Comparison of ENCODE assay signal across 16 cellular contexts in genomic region chr17:78640700-78641099, GRCh38.
DNase-seq lines count a peak whose midpoint lies in the region; ATAC-seq and TF ChIP-seq lines count a peak whose summit lies in the region.
"Had no signal": no experiment of that assay in that cellular context is flagged by ENCODE, and none has a peak within 500 bp of the region (broad histone marks: within the 10 kb centered on the region; RNA-seq: fewer than 3 reads in every experiment).

No MANE protein-coding gene starts in this region.

- intact Hi-C loops in posterior vena cava (cut with DNase I), result no loop called here

- H3K27me3 Mint-ChIP-seq in WTC11 (ENCODE audit: low read depth), result no peaks in the 10 kb centered on the region
- H3K27me3 Mint-ChIP-seq: CD4-positive, alpha-beta T cell had no signal

- H3K4me3 ChIP-seq in HEK293 (ENCODE audit: low read depth, low read length) (no peak overlapping the region), brain microvascular endothelial cell (ENCODE audit: low read depth, low read length) (no peak overlapping the region)

- no peak for ATAC-seq in WTC11

- H3K27ac Mint-ChIP-seq in WTC11, result no peak overlapping the region
- H3K27ac Mint-ChIP-seq: CD4-positive, alpha-beta T cell had no signal

- DNase-seq in WTC11 (ENCODE audit: low spot score) (no peak), posterior vena cava (ENCODE audit: low spot score) (peak; percentile 13), NCI-H524 treated with DMSO at 0.1 percent for 48 hours (lab: John Stamatoyannopoulos, UW) (no peak), brain microvascular endothelial cell (no peak), NCI-H1694 treated with DMSO at 0.1 percent for 48 hours (lab: John Stamatoyannopoulos, UW) (no peak)
- DNase-seq: ACHN; BE2C; C1 segment of cervical spinal cord; CD4-positive, alpha-beta T cell; DMS153; DMS79; GDM1; GOT3; H7 had no signal

- H3K9me3 Mint-ChIP-seq in WTC11, result peaks cover 5% of the 10 kb centered on the region
- H3K9me3 Mint-ChIP-seq: CD4-positive, alpha-beta T cell; IgD-negative memory B cell had no signal

- H3K4me3 Mint-ChIP-seq in WTC11, result no peak overlapping the region
- H3K4me3 Mint-ChIP-seq: CD4-positive, alpha-beta T cell; IgD-negative memory B cell had no signal

- no peaks in the 10 kb centered on the region for H3K36me3 ChIP-seq in HEK293 (ENCODE audit: control insufficient read depth in 2 of 2, insufficient read depth in 1 of 2, low read length in 2 of 2)
- no peaks in the 10 kb centered on the region for H3K36me3 ChIP-seq in brain microvascular endothelial cell (replicated peaks)
- H3K36me3 ChIP-seq: BE2C had no signal

- CTCF ChIA-PET in HEK293 (lab: Yijun Ruan, JAX) (interaction anchor here (0.6 to 1.5 kb wide), 2 partner anchors 144 to 1201 kb away, joined by 3 to 6 read pairs; no protein-coding TSS in a partner anchor), WTC11 (lab: Charles Lee) (no interaction called here)

- POLR2A ChIA-PET in HEK293 (lab: Yijun Ruan, JAX), result no interaction called here
- POLR2A ChIA-PET in WTC11 (lab: Charles Lee), result no interaction called here

- no peaks in the 10 kb centered on the region for H3K27me3 ChIP-seq in brain microvascular endothelial cell (replicated peaks)
- H3K27me3 ChIP-seq: BE2C had no signal

- no peaks in the 10 kb centered on the region for H3K4me1 Mint-ChIP-seq in WTC11

- H3K9me3 ChIP-seq in HEK293 (ENCODE audit: control insufficient read depth, insufficient read depth, low read depth, low read length), result no peaks in the 10 kb centered on the region
- H3K9me3 ChIP-seq: BE2C had no signal

- in situ Hi-C loops in brain microvascular endothelial cell (cut with HindIII; ENCODE audit: low pct_ligation_motif_present, low sequenced_read_pairs), result no loop called here

- no peak overlapping the region for H3K27ac ChIP-seq in HEK293 (ENCODE audit: extremely low read depth, low read depth, low read length)
- no peak overlapping the region for H3K27ac ChIP-seq in brain microvascular endothelial cell

- no peaks in the 10 kb centered on the region for H3K4me1 ChIP-seq in HEK293 (ENCODE audit: control insufficient read depth, insufficient read depth, low read length)
- H3K4me1 ChIP-seq: BE2C had no signal

- no peak for TF ChIP-seq CTCF in HEK293 (tag by site-specific recombination; IDR thresholded peaks at IDR 0.05)
- TF ChIP-seq CTCF in WTC11 (IDR thresholded peaks at IDR 0.05), result no peak
- no peak for TF ChIP-seq CTCF in brain microvascular endothelial cell (IDR thresholded peaks at IDR 0.05; ENCODE audit: low read depth, low read length, missing control alignments)

- H3K36me3 Mint-ChIP-seq in WTC11, result no peaks in the 10 kb centered on the region

TF ChIP-seq in HEK293, 187 proteins besides CTCF, POLR2A, EP300 and RAD21:
- TF ChIP-seq ZNF580 (tag by site-specific recombination; IDR thresholded peaks at IDR 0.05), result no peak
- 0 out of 2 replicates have a peak, but pooled peaks have one; percentile 11 for TF ChIP-seq ZNF121 (tag by site-specific recombination; IDR thresholded peaks at IDR 0.05)
TF ChIP-seq in HEK293: peak in this region for 1.

TF ChIP-seq in WTC11, 78 proteins besides CTCF, POLR2A, EP300 and RAD21:
- TF ChIP-seq FOXP1 (CRISPR knock-in tag; IDR thresholded peaks at IDR 0.05; ENCODE audit: borderline replicate concordance), result no peak
- TF ChIP-seq ZNF121 (CRISPR knock-in tag; IDR thresholded peaks at IDR 0.05), result 0 out of 2 replicates have a peak, but pooled peaks have one; percentile 18

Comparison
In these comparisons a context has a peak if more than half of its experiments do, and no peak if none do; other contexts are left out.
1. Of the 8 proteins assayed by ChIP-seq in both HEK293 and WTC11: peak only in HEK293: none; only in WTC11: none; in both: ZNF121; in neither: 7.